12 cellular contexts compared by ENCODE assay signal in genomic region chr20:62644802-62645496, GRCh38. TPM values are rescaled to one million over a fixed set of nuclear protein-coding genes. Genes with fewer than 3 reads are reported as not detected.
A peak's percentile ranks its signal among the peaks of the same experiment; 100 is the strongest.
DNase-seq lines count a peak whose midpoint lies in the region; ATAC-seq, FAIRE-seq and TF ChIP-seq lines count a peak whose summit lies in the region.
"Had no signal": no experiment of that assay in that cellular context is flagged by ENCODE, and none has a peak within 500 bp of the region (broad histone marks: within the 10 kb centered on the region; RNA-seq: fewer than 3 reads in every experiment).

No MANE protein-coding gene starts in this region.

- H2AK5ac ChIP-seq in H1 (ENCODE audit: low read depth, low read length) = 0 out of 2 replicates have a peak overlapping the region, but pooled peaks have one; percentile 56

- H3K4me2 ChIP-seq in OCI-LY7 (ENCODE audit: low read length) = peak overlapping the region; percentile 95
- H3K4me2 ChIP-seq in H1 (ENCODE audit: insufficient read depth in 1 of 2, low read depth in 2 of 2, low read length in 2 of 2) = no peak overlapping the region
- H3K4me2 ChIP-seq in SK-N-SH = no peak overlapping the region

- H3K56ac ChIP-seq in H1 (replicated peaks; ENCODE audit: insufficient read length, low read depth, low read length) = no peak overlapping the region

- POLR2A ChIA-PET in activated CD4-positive, alpha-beta memory T cell treated with anti-CD3 and anti-CD28 coated beads, Interleukin-2, amount 10 ng/mL, durations not matched to agents 7 days and 5 days (lab: Charles Lee) = interaction anchor here (1.1 to 5.0 kb wide), 5 partner anchors 11 to 150 kb away, joined by 5 to 44 read pairs (median 19); no protein-coding TSS in a partner anchor
- POLR2A ChIA-PET in activated CD4-positive, alpha-beta memory T cell treated with anti-CD3 and anti-CD28 coated beads for 36 hours (lab: Charles Lee) = no interaction called here
- POLR2A ChIA-PET in OCI-LY7 (lab: Charles Lee) (no interaction called here), H1 (lab: Charles Lee; ENCODE audit: partially characterized antibody) (interaction anchor here (3.7 kb wide), 1 partner anchor 171 kb away, joined by 11 read pairs; no protein-coding TSS in a partner anchor), SK-N-SH (lab: Yijun Ruan, JAX) (no interaction called here)

- CTCF ChIA-PET in activated CD4-positive, alpha-beta memory T cell treated with anti-CD3 and anti-CD28 coated beads, Interleukin-2, amount 10 ng/mL, durations not matched to agents 7 days and 5 days (lab: Charles Lee) = interaction anchor here (1.6 to 2.6 kb wide), 2 partner anchors 20 to 28 kb away, joined by 5 to 9 read pairs; no protein-coding TSS in a partner anchor
- CTCF ChIA-PET in activated CD4-positive, alpha-beta memory T cell treated with anti-CD3 and anti-CD28 coated beads for 36 hours (lab: Charles Lee) = interaction anchor here (1.1 to 4.0 kb wide), 2 partner anchors 16 to 146 kb away, joined by 4 to 17 read pairs; no protein-coding TSS in a partner anchor
- CTCF ChIA-PET in OCI-LY7 (lab: Charles Lee; ENCODE audit: unreplicated experiment) = interaction anchor here (0.6 kb wide), 1 partner anchor 1097 kb away, joined by 3 read pairs; no protein-coding TSS in a partner anchor
- CTCF ChIA-PET in H1 (lab: Charles Lee; ENCODE audit: partially characterized antibody) = interaction anchor here (0.9 to 1.6 kb wide), 4 partner anchors 16 to 250 kb away, joined by 3 to 4 read pairs (median 3); no protein-coding TSS in a partner anchor
- CTCF ChIA-PET in SK-N-SH (lab: Yijun Ruan, JAX) = interaction anchor here (1.0 to 4.8 kb wide), 3 partner anchors 28 to 164 kb away, joined by 3 to 30 read pairs (median 19); no protein-coding TSS in a partner anchor

- H3K9ac ChIP-seq in H1 (replicated peaks in 1 of 4; ENCODE audit: extremely low read depth in 1 of 4, low read depth in 3 of 4, low read length in 3 of 4) (no peak overlapping the region), SK-N-SH (no peak overlapping the region)

- TF ChIP-seq RAD21 in H1 (IDR thresholded peaks at IDR 0.05 in 1 of 2, conservative IDR thresholded peaks at IDR 0.05 in 1 of 2; ENCODE audit: low read depth in 2 of 2, low read length in 2 of 2) (no peak), SK-N-SH (IDR thresholded peaks at IDR 0.05; ENCODE audit: low read length) (no peak)

- no peak overlapping the region for H3K18ac ChIP-seq in H1 (ENCODE audit: extremely low read depth, low read length)

- intact Hi-C loops in activated CD4-positive, alpha-beta memory T cell treated with anti-CD3 and anti-CD28 coated beads for 36 hours (cut with micrococcal nuclease) = loop anchor here (10.0 kb wide), 1 partner anchor 280 kb away; the partner anchor contains the start of gene DIDO1
- intact Hi-C loops in OCI-LY7 (cut with micrococcal nuclease; ENCODE audit: unreplicated experiment) = no loop called here

- H3K4me1 Mint-ChIP-seq in activated CD4-positive, alpha-beta memory T cell treated with anti-CD3 and anti-CD28 coated beads, Interleukin-2, amount 10 ng/mL, durations not matched to agents 7 days and 5 days = peaks cover 68% of the 10 kb centered on the region
- H3K4me1 Mint-ChIP-seq in activated CD4-positive, alpha-beta memory T cell treated with anti-CD3 and anti-CD28 coated beads for 36 hours (ENCODE audit: low read depth) = peaks cover 2% of the 10 kb centered on the region
- peaks cover 60% of the 10 kb centered on the region for H3K4me1 Mint-ChIP-seq in stimulated activated memory B cell treated with anti-CD40 and anti-IgM and Interleukin-4, amounts not matched to agents 10 μg/mL and 1 μg/mL and 100 μg/mL, for 72 hours

- H3K36me3 ChIP-seq in OCI-LY7 (ENCODE audit: insufficient read depth, low read length) = peaks cover 40% of the 10 kb centered on the region; the same call in 1 of the 2 replicates
- H3K36me3 ChIP-seq in H1 (ENCODE audit: control insufficient read depth in 2 of 4, insufficient read depth in 4 of 4, low read length in 3 of 4) = no peaks in the 10 kb centered on the region
- no peaks in the 10 kb centered on the region for H3K36me3 ChIP-seq in SK-N-SH (replicated peaks in 1 of 2; ENCODE audit: control insufficient read depth in 1 of 2, insufficient read depth in 2 of 2, low read length in 1 of 2)

- H2BK15ac ChIP-seq in H1 (ENCODE audit: low read length) = no peak overlapping the region

- no peak overlapping the region for H3K27ac ChIP-seq in OCI-LY7 (ENCODE audit: low read depth, low read length, poor library complexity, severe bottlenecking)
- no peak overlapping the region for H3K27ac ChIP-seq in H1 (ENCODE audit: low read depth, low read length)
- no peak overlapping the region; a peak in 1 of 4 replicates for H3K27ac ChIP-seq in SK-N-SH (ENCODE audit: low read depth in 2 of 2, low read length in 1 of 2)

- 0 out of 2 replicates have a peak overlapping the region, but pooled peaks have one; percentile 48 for H2BK5ac ChIP-seq in H1 (ENCODE audit: low read depth, low read length)

- H3K23ac ChIP-seq in H1 (ENCODE audit: insufficient read length) = no peak overlapping the region

- H4K20me1 ChIP-seq in OCI-LY7 (ENCODE audit: insufficient read depth, low read length) = peaks cover 10% of the 10 kb centered on the region; the same call in 1 of the 2 replicates
- H4K20me1 ChIP-seq in H1 (replicated peaks in 1 of 2; ENCODE audit: control insufficient read depth in 1 of 2, insufficient read depth in 2 of 2, low read length in 2 of 2) = peaks cover 14 to 42% of the 10 kb centered on the region in 2 experiments
- no peaks in the 10 kb centered on the region for H4K20me1 ChIP-seq in SK-N-SH (ENCODE audit: insufficient read depth)

- BruUV-seq in OCI-LY7 (replicated peaks; lab: Mats Ljungman, UMichigan) = no TSS peak

- no peaks in the 10 kb centered on the region for H3F3A ChIP-seq in SK-N-SH (replicated peaks; ENCODE audit: insufficient read depth)

- H3K23me2 ChIP-seq in H1 (ENCODE audit: low read depth, low read length) = peaks cover 15% of the 10 kb centered on the region; the same call in 1 of the 2 replicates

- no peak for ATAC-seq in stimulated activated memory B cell treated with anti-CD40 and anti-IgM and Interleukin-4, amounts not matched to agents 10 μg/mL and 1 μg/mL and 100 μg/mL, for 72 hours

- H4K8ac ChIP-seq in H1 (ENCODE audit: extremely low read depth, insufficient read depth, low read length) = no peak overlapping the region

- H3K9me3 ChIP-seq in OCI-LY7 (ENCODE audit: low read length) (no peaks in the 10 kb centered on the region), H1 (ENCODE audit: insufficient read depth in 2 of 2, low read depth in 1 of 2, low read length in 1 of 2) (no peaks in the 10 kb centered on the region), SK-N-SH (no peaks in the 10 kb centered on the region)

- no peak overlapping the region for H4K5ac ChIP-seq in H1 (ENCODE audit: insufficient read length, low read depth, low read length)

- H3K79me2 ChIP-seq in OCI-LY7 (ENCODE audit: insufficient read depth, low read depth, low read length) (peaks cover 53% of the 10 kb centered on the region), H1 (ENCODE audit: control insufficient read depth in 1 of 2, insufficient read depth in 2 of 2, low read length in 2 of 2) (peaks cover 5 to 31% of the 10 kb centered on the region in 2 experiments; a peak in 2 of 4 replicates), SK-N-SH (ENCODE audit: insufficient read depth) (no peaks in the 10 kb centered on the region)

- DNase-seq in activated CD4-positive, alpha-beta memory T cell treated with anti-CD3 and anti-CD28 coated beads, Interleukin-2, amount 10 ng/mL, durations not matched to agents 7 days and 5 days = peak; percentile 41
- DNase-seq in activated CD4-positive, alpha-beta memory T cell treated with anti-CD3 and anti-CD28 coated beads for 36 hours = no peak
- DNase-seq in OCI-LY7 (ENCODE audit: low spot score) (no peak), H1 (ENCODE audit: low read depth in 1 of 2, low spot score in 2 of 2) (no peak), SK-N-SH (no peak), mucosa of gallbladder (ENCODE audit: low spot score) (no peak), mesenteric fat pad (ENCODE audit: low spot score) (no peak)
- DNase-seq: amniotic stem cell, NCI-H1694 had no signal

- H3K27ac Mint-ChIP-seq in activated CD4-positive, alpha-beta memory T cell treated with anti-CD3 and anti-CD28 coated beads, Interleukin-2, amount 10 ng/mL, durations not matched to agents 7 days and 5 days = peak overlapping the region; percentile 68
- H3K27ac Mint-ChIP-seq in activated CD4-positive, alpha-beta memory T cell treated with anti-CD3 and anti-CD28 coated beads for 36 hours = no peak overlapping the region
- no peak overlapping the region for H3K27ac Mint-ChIP-seq in stimulated activated memory B cell treated with anti-CD40 and anti-IgM and Interleukin-4, amounts not matched to agents 10 μg/mL and 1 μg/mL and 100 μg/mL, for 72 hours

- H3K4ac ChIP-seq in H1 (replicated peaks; ENCODE audit: insufficient read length, low read depth, low read length) = no peak overlapping the region

- WGBS in H1 (ENCODE audit: extremely low coverage in 1 of 2, insufficient coverage in 1 of 2, insufficient read length in 1 of 2, insufficient replicate concordance in 2 of 2, low coverage in 1 of 2, low lambda C conversion rate in 2 of 2, missing lambda C conversion rate in 1 of 2), 2 experiments = 91% methylated on average over 11 of the region's 12 CpGs; no CpG with 5 or more reads in 1 of the 2 experiments
- WGBS in SK-N-SH (ENCODE audit: low lambda C conversion rate) = 79% methylated on average over 4 of the region's 12 CpGs

- peaks cover 60% of the 10 kb centered on the region for H3K4me1 ChIP-seq in OCI-LY7 (ENCODE audit: insufficient read depth, low read length, poor library complexity, severe bottlenecking)
- peaks cover 0 to 14% (median 0%) of the 10 kb centered on the region in 4 experiments; a peak in 2 of 7 replicates for H3K4me1 ChIP-seq in H1 (replicated peaks in 1 of 4; ENCODE audit: control insufficient read depth in 3 of 4, insufficient read depth in 4 of 4, low read length in 3 of 4)
- H3K4me1 ChIP-seq in SK-N-SH (ENCODE audit: control insufficient read depth in 1 of 2, insufficient read depth in 2 of 2, low read depth in 1 of 2, low read length in 1 of 2) = peaks cover 0 to 73% of the 10 kb centered on the region in 2 experiments; a peak in 2 of 4 replicates

- no peak for FAIRE-seq in H1 (lab: Jason Lieb, UNC)
- FAIRE-seq: endothelial cell of umbilical vein, islet of Langerhans had no signal

- peaks cover 25% of the 10 kb centered on the region for H3K79me1 ChIP-seq in H1 (ENCODE audit: low read depth, low read length)

- no peaks in the 10 kb centered on the region for H3K27me3 Mint-ChIP-seq in activated CD4-positive, alpha-beta memory T cell treated with anti-CD3 and anti-CD28 coated beads, Interleukin-2, amount 10 ng/mL, durations not matched to agents 7 days and 5 days
- H3K27me3 Mint-ChIP-seq in activated CD4-positive, alpha-beta memory T cell treated with anti-CD3 and anti-CD28 coated beads for 36 hours = no peaks in the 10 kb centered on the region
- H3K27me3 Mint-ChIP-seq in stimulated activated memory B cell treated with anti-CD40 and anti-IgM and Interleukin-4, amounts not matched to agents 10 μg/mL and 1 μg/mL and 100 μg/mL, for 72 hours = no peaks in the 10 kb centered on the region

- H2AFZ ChIP-seq in OCI-LY7 (ENCODE audit: low read length) (no peak overlapping the region), H1 (ENCODE audit: low read length) (no peak overlapping the region), SK-N-SH (ENCODE audit: low read depth) (no peak overlapping the region)

- no peak for TF ChIP-seq POLR2A in H1 (IDR thresholded peaks at IDR 0.05; ENCODE audit: control extremely low read depth in 1 of 2, low read depth in 2 of 2, low read length in 2 of 2)

- H3K4me3 Mint-ChIP-seq in activated CD4-positive, alpha-beta memory T cell treated with anti-CD3 and anti-CD28 coated beads, Interleukin-2, amount 10 ng/mL, durations not matched to agents 7 days and 5 days = peak overlapping the region; percentile 83
- H3K4me3 Mint-ChIP-seq in activated CD4-positive, alpha-beta memory T cell treated with anti-CD3 and anti-CD28 coated beads for 36 hours = no peak overlapping the region
- H3K4me3 Mint-ChIP-seq in stimulated activated memory B cell treated with anti-CD40 and anti-IgM and Interleukin-4, amounts not matched to agents 10 μg/mL and 1 μg/mL and 100 μg/mL, for 72 hours = peak overlapping the region; percentile 39

- H3K36me3 Mint-ChIP-seq in activated CD4-positive, alpha-beta memory T cell treated with anti-CD3 and anti-CD28 coated beads, Interleukin-2, amount 10 ng/mL, durations not matched to agents 7 days and 5 days (ENCODE audit: low read depth) = peaks cover 19% of the 10 kb centered on the region
- H3K36me3 Mint-ChIP-seq in activated CD4-positive, alpha-beta memory T cell treated with anti-CD3 and anti-CD28 coated beads for 36 hours = peaks cover 4% of the 10 kb centered on the region
- peaks cover 4% of the 10 kb centered on the region for H3K36me3 Mint-ChIP-seq in stimulated activated memory B cell treated with anti-CD40 and anti-IgM and Interleukin-4, amounts not matched to agents 10 μg/mL and 1 μg/mL and 100 μg/mL, for 72 hours

- H3K14ac ChIP-seq in H1 (ENCODE audit: insufficient read length) = no peak overlapping the region

- no peaks in the 10 kb centered on the region for H3K9me3 Mint-ChIP-seq in activated CD4-positive, alpha-beta memory T cell treated with anti-CD3 and anti-CD28 coated beads, Interleukin-2, amount 10 ng/mL, durations not matched to agents 7 days and 5 days
- H3K9me3 Mint-ChIP-seq in activated CD4-positive, alpha-beta memory T cell treated with anti-CD3 and anti-CD28 coated beads for 36 hours = no peaks in the 10 kb centered on the region
- no peaks in the 10 kb centered on the region for H3K9me3 Mint-ChIP-seq in stimulated activated memory B cell treated with anti-CD40 and anti-IgM and Interleukin-4, amounts not matched to agents 10 μg/mL and 1 μg/mL and 100 μg/mL, for 72 hours

- peaks cover 3 to 43% (median 33%) of the 10 kb centered on the region in 4 experiments; a peak in 6 of 7 replicates for H3K27me3 ChIP-seq in H1 (replicated peaks in 1 of 4; ENCODE audit: control insufficient read depth in 3 of 4, extremely low read depth in 1 of 4, insufficient read depth in 3 of 4, low read length in 3 of 4)
- H3K27me3 ChIP-seq in SK-N-SH (ENCODE audit: insufficient read depth) = peaks cover 37% of the 10 kb centered on the region

- TF ChIP-seq CTCF in OCI-LY7 (conservative IDR thresholded peaks at IDR 0.05; ENCODE audit: low read length) (no peak), H1 (IDR thresholded peaks at IDR 0.05; ENCODE audit: control extremely low read depth in 1 of 3, insufficient read depth in 1 of 3, low read depth in 1 of 3, low read length in 3 of 3) (no peak), SK-N-SH (IDR thresholded peaks at IDR 0.05) (no peak)

- no peak overlapping the region; the same call in 1 of the 2 replicates for H2BK12ac ChIP-seq in H1 (ENCODE audit: low read depth, low read length)

- TF ChIP-seq EP300 in H1 (IDR thresholded peaks at IDR 0.05; ENCODE audit: borderline replicate concordance in 1 of 2, low read depth in 2 of 2, low read length in 2 of 2) (no peak), SK-N-SH (IDR thresholded peaks at IDR 0.05; ENCODE audit: borderline replicate concordance in 1 of 2, low read depth in 1 of 2, low read length in 1 of 2) (no peak)

- H2BK120ac ChIP-seq in H1 (replicated peaks; ENCODE audit: low read depth, low read length) = no peak overlapping the region

- H3K9me2 ChIP-seq in OCI-LY7 (ENCODE audit: insufficient read depth, low read length) (no peaks in the 10 kb centered on the region), SK-N-SH (no peaks in the 10 kb centered on the region)

- H4K91ac ChIP-seq in H1 (replicated peaks; ENCODE audit: insufficient read length, low read length) = no peak overlapping the region

- H3K4me3 ChIP-seq in OCI-LY7 (ENCODE audit: low read depth, low read length, poor library complexity, severe bottlenecking) = no peak overlapping the region
- no peak overlapping the region for H3K4me3 ChIP-seq in H1 (ENCODE audit: extremely low read depth in 1 of 4, insufficient read depth in 2 of 4, low read depth in 3 of 4, low read length in 4 of 4)
- H3K4me3 ChIP-seq in SK-N-SH (ENCODE audit: low read depth in 2 of 2, low read length in 1 of 2) = no peak overlapping the region

- no peak overlapping the region for H2BK20ac ChIP-seq in H1 (ENCODE audit: low read length)

RNA-seq across cellular contexts. Expression of gene SLCO4A1, which starts 2.6 kb away (rescaled TPM):
- total RNA-seq in activated CD4-positive, alpha-beta memory T cell treated with anti-CD3 and anti-CD28 coated beads, Interleukin-2, amount 10 ng/mL, durations not matched to agents 7 days and 5 days = 10 to 100 TPM; 51.5 to 51.7 TPM
- 10 to 100 TPM; 29.6 to 30.7 TPM for total RNA-seq in activated CD4-positive, alpha-beta memory T cell treated with anti-CD3 and anti-CD28 coated beads for 36 hours
- 34.4 and 52.4 TPM in 2 replicates for total RNA-seq in OCI-LY7 (2014; rRNA removed; shearing (Covaris generic))
- total RNA-seq in OCI-LY7 (2022) (30.4 and 34.3 TPM in 2 replicates), mucosa of gallbladder (5.9 TPM), mesenteric fat pad (44.4 TPM)
- total RNA-seq in H1 (2021; fragmentation: NEBNext Ultra II Directional; extraction: Animal tissue kit (Norgen Biotek cat#: 25700)) = 18.2 and 18.5 TPM in 2 replicates
- polyA plus RNA-seq in H1 (2011; rRNA removed) (10.5 and 13.3 TPM in 2 replicates), SK-N-SH (2012; rRNA removed) (0.33 and 0.36 TPM in 2 replicates)
- polyA plus RNA-seq in H1 (2011; cell fraction: cytosol; rRNA removed) = 10.5 TPM
- polyA plus RNA-seq in H1 (2011; cell fraction: nucleus; rRNA removed) = 30.4 TPM
- polyA plus RNA-seq in H1 (2012, experiment 1 of 2) = 15.4 to 21.3 TPM (median 15.8 TPM) in 4 replicates
- 19.2 TPM for polyA plus RNA-seq in H1 (2012, experiment 2 of 2)
- 19.8 TPM for polyA plus RNA-seq in H1 (2013, experiment 1 of 2)
- polyA plus RNA-seq in H1 (2013, experiment 2 of 2) = 21.9 TPM
- 6.1 and 7.4 TPM in 2 replicates for polyA minus RNA-seq in H1 (2011; rRNA and poly(A)+ RNA removed)
- polyA minus RNA-seq in H1 (2011; cell fraction: cytosol; rRNA and poly(A)+ RNA removed) = 9.3 TPM
- polyA minus RNA-seq in H1 (2011; cell fraction: nucleus; rRNA and poly(A)+ RNA removed) = 10.6 TPM
- polyA plus RNA-seq in SK-N-SH (2012; cell fraction: cytosol; rRNA removed) = 0.19 and 0.42 TPM in 2 replicates
- 0.55 and 0.91 TPM in 2 replicates for polyA plus RNA-seq in SK-N-SH (2012; cell fraction: nucleus; rRNA removed)

Comparison
In these comparisons a context has a peak if more than half of its experiments do, and no peak if none do; other contexts are left out.
1. POLR2A ChIA-PET loops: an anchor here in activated CD4-positive, alpha-beta memory T cell treated with anti-CD3 and anti-CD28 coated beads, Interleukin-2, amount 10 ng/mL, durations not matched to agents 7 days and 5 days (1.1 to 5.0 kb wide) and H1 (3.7 kb wide); none called in activated CD4-positive, alpha-beta memory T cell treated with anti-CD3 and anti-CD28 coated beads for 36 hours, OCI-LY7 and SK-N-SH.